11 cellular contexts compared by ENCODE assay signal in genomic region chr1:203126866-203127671, GRCh38. TPM values are rescaled to one million over a fixed set of nuclear protein-coding genes. Genes with fewer than 3 reads are reported as not detected.
DNase-seq lines count a peak whose midpoint lies in the region; ATAC-seq and TF ChIP-seq lines count a peak whose summit lies in the region.
"Had no signal": no experiment of that assay in that cellular context is flagged by ENCODE, and none has a peak within 500 bp of the region (broad histone marks: within the 10 kb centered on the region; RNA-seq: fewer than 3 reads in every experiment).

No MANE protein-coding gene starts in this region.

- DNase-seq in AG09309 (ENCODE audit: low read depth) (no peak), HFF-Myc (ENCODE audit: extremely low read depth, low read depth) (no peak), dorsolateral prefrontal cortex (peak in 2 of 10 donors; percentile 23 to 38), erythroblast (lab: John Stamatoyannopoulos, UW) (no peak), DMS153 treated with DMSO at 0.1 percent for 48 hours (lab: John Stamatoyannopoulos, UW; ENCODE audit: unreplicated experiment) (no peak), NCI-H526 treated with DMSO at 0.1 percent for 48 hours (lab: John Stamatoyannopoulos, UW) (no peak)
- DNase-seq: retina had no signal

- TF ChIP-seq CTCF in AG09309 (IDR thresholded peaks at IDR 0.05; ENCODE audit: control insufficient read depth, insufficient read depth, low read depth, low read length, missing control alignments), result no peak
- TF ChIP-seq CTCF in HFF-Myc (IDR thresholded peaks at IDR 0.05; ENCODE audit: low read depth, low read length, missing control alignments), result no peak
- no peak for TF ChIP-seq CTCF in dorsolateral prefrontal cortex (IDR thresholded peaks at IDR 0.05 in 54 of 56, conservative IDR thresholded peaks at IDR 0.05 in 2 of 56; ENCODE audit: low read depth in 1 of 56, partially characterized antibody in 56 of 56)
- no peak for TF ChIP-seq CTCF in neural cell (IDR thresholded peaks at IDR 0.05; ENCODE audit: poor library complexity, severe bottlenecking)

- no peaks in the 10 kb centered on the region for H4K20me1 ChIP-seq in neural cell (ENCODE audit: insufficient read depth)

- no peaks in the 10 kb centered on the region for H3K27me3 ChIP-seq in dorsolateral prefrontal cortex
- peaks cover 31% of the 10 kb centered on the region for H3K27me3 ChIP-seq in neural cell (ENCODE audit: insufficient read depth, low read depth, low read length)

- TF ChIP-seq RAD21 in neural cell (conservative IDR thresholded peaks at IDR 0.05), result no peak

- no peaks in the 10 kb centered on the region for H3K79me2 ChIP-seq in neural cell (replicated peaks; ENCODE audit: insufficient read depth, low read length)

- no peak for TF ChIP-seq EP300 in neural cell (conservative IDR thresholded peaks at IDR 0.05; ENCODE audit: poor library complexity, severe bottlenecking)

- H3K9me2 ChIP-seq in neural cell (ENCODE audit: insufficient read depth, low read length), result no peaks in the 10 kb centered on the region

- H3K4me3 ChIP-seq in AG09309 (ENCODE audit: control insufficient read depth, low read depth, low read length) (peak overlapping the region; percentile 58), HFF-Myc (replicated peaks; ENCODE audit: low read depth, low read length) (peak overlapping the region; percentile 53), dorsolateral prefrontal cortex (peak overlapping the region; percentile 48 to 93 (median 77)), neural cell (ENCODE audit: low read length) (peak overlapping the region; percentile 74)

- peak overlapping the region; percentile 67 for H3K9ac ChIP-seq in neural cell (ENCODE audit: low read length)

- H3K27ac ChIP-seq in dorsolateral prefrontal cortex (peak overlapping the region; percentile 81 to 100 (median 97)), neural cell (ENCODE audit: low read length) (no peak overlapping the region)

- ATAC-seq in HG02970 (IDR thresholded peaks at IDR 0.05; ENCODE audit: low FRiP score, unreplicated experiment), result no peak

- H3K9me3 ChIP-seq in neural cell (ENCODE audit: low read length), result no peaks in the 10 kb centered on the region

- peak overlapping the region; percentile 79 for H2AFZ ChIP-seq in neural cell (ENCODE audit: low read depth, low read length)

- intact Hi-C loops in dorsolateral prefrontal cortex (cut with DNase I), result loop anchor here in 1 of 2 donors (5.0 kb wide), 1 partner anchor 90 kb away; no protein-coding TSS in a partner anchor

- no peak for TF ChIP-seq POLR2A in erythroblast (IDR thresholded peaks at IDR 0.05; ENCODE audit: low read length)

- peak overlapping the region; percentile 19 for H3K4me2 ChIP-seq in neural cell (ENCODE audit: low read length)

- H3K36me3 ChIP-seq in neural cell (ENCODE audit: insufficient read depth, low read length), result no peaks in the 10 kb centered on the region

- no peaks in the 10 kb centered on the region for H3F3A ChIP-seq in neural cell (ENCODE audit: insufficient read depth, low read length, poor library complexity, severe bottlenecking)

TF ChIP-seq in neural cell, 6 proteins besides CTCF, POLR2A, EP300 and RAD21:
- no peak for TF ChIP-seq MXI1 (conservative IDR thresholded peaks at IDR 0.05; ENCODE audit: poor library complexity, severe bottlenecking)
- TF ChIP-seq EZH2 (IDR thresholded peaks at IDR 0.05; ENCODE audit: borderline replicate concordance, insufficient read depth, low read length, poor library complexity, severe bottlenecking), result no peak
- TF ChIP-seq POLR2AphosphoS5 (IDR thresholded peaks at IDR 0.05), result no peak
- no peak for TF ChIP-seq TAF1 (IDR thresholded peaks at IDR 0.05; ENCODE audit: low read depth)
- no peak for TF ChIP-seq SMC3 (conservative IDR thresholded peaks at IDR 0.05; ENCODE audit: poor library complexity)
- TF ChIP-seq, protein P1, sequence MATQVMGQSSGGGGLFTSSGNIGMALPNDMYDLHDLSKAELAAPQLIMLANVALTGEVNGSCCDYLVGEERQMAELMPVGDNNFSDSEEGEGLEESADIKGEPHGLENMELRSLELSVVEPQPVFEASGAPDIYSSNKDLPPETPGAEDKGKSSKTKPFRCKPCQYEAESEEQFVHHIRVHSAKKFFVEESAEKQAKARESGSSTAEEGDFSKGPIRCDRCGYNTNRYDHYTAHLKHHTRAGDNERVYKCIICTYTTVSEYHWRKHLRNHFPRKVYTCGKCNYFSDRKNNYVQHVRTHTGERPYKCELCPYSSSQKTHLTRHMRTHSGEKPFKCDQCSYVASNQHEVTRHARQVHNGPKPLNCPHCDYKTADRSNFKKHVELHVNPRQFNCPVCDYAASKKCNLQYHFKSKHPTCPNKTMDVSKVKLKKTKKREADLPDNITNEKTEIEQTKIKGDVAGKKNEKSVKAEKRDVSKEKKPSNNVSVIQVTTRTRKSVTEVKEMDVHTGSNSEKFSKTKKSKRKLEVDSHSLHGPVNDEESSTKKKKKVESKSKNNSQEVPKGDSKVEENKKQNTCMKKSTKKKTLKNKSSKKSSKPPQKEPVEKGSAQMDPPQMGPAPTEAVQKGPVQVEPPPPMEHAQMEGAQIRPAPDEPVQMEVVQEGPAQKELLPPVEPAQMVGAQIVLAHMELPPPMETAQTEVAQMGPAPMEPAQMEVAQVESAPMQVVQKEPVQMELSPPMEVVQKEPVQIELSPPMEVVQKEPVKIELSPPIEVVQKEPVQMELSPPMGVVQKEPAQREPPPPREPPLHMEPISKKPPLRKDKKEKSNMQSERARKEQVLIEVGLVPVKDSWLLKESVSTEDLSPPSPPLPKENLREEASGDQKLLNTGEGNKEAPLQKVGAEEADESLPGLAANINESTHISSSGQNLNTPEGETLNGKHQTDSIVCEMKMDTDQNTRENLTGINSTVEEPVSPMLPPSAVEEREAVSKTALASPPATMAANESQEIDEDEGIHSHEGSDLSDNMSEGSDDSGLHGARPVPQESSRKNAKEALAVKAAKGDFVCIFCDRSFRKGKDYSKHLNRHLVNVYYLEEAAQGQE (IDR thresholded peaks at IDR 0.05; ENCODE audit: borderline replicate concordance), result no peak

RNA-seq across cellular contexts. Expression of gene ADORA1, which starts 0.5 kb away (rescaled TPM):
- total RNA-seq in dorsolateral prefrontal cortex, result 100 to 1,000 TPM in 3 of 120 experiments, 10 to 100 TPM in 117; 45.1 to 109 (median 75.9) TPM
- polyA plus RNA-seq in neural cell, result 7.2 and 18.0 TPM in 2 replicates
- polyA minus RNA-seq in neural cell, result 10.0 and 18.3 TPM in 2 replicates

RNA-seq across cellular contexts. Expression of gene MYOG, which starts 41.3 kb away (rescaled TPM):
- total RNA-seq in dorsolateral prefrontal cortex, result under 1 TPM in 21 of 120 experiments, not detected in 99; 0.26 to 0.91 (median 0.38) TPM
- not detected in 2 replicates for polyA plus RNA-seq in neural cell
- polyA minus RNA-seq in neural cell, result not detected in 2 replicates
- total RNA-seq: cerebellum, SK-MEL-5 had no signal

RNA-seq across cellular contexts. Expression of gene MYBPH, which starts 48.6 kb away (rescaled TPM):
- total RNA-seq in dorsolateral prefrontal cortex, result 1 to 10 TPM in 11 of 120 experiments, under 1 TPM in 54, not detected in 55; 0.24 to 4.4 (median 0.48) TPM
- not detected in 2 replicates for polyA plus RNA-seq in neural cell
- not detected in 2 replicates for polyA minus RNA-seq in neural cell
- total RNA-seq: cerebellum, SK-MEL-5 had no signal

RNA-seq across cellular contexts. Expression of gene CHI3L1, which starts 59.4 kb away (rescaled TPM):
- 1,000 to 10,000 TPM in 3 of 120 experiments, 100 to 1,000 TPM in 31, 10 to 100 TPM in 86; 17.8 to 1,525 (median 52.6) TPM for total RNA-seq in dorsolateral prefrontal cortex
- polyA plus RNA-seq in neural cell, result not detected in 2 replicates
- not detected in 2 replicates for polyA minus RNA-seq in neural cell
